ENCODE assay signal across 8 cellular contexts in the genomic region with DNA sequence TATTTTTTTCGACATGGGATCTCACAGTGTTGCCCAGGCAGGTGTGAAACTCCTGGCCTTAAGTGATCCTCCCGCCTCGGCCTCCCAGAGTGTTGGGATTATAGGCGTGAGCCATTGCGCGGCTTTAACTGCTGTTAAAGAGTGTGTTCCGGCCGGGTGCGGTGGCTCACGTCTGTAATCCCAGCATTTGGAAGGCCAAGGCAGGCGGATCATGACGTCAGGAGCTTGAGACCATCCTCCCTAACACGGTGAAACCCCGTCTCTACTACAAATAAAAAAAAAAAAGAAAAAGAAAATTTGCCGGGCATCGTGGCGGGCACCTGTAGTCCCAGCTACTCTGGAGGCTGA. TPM values are rescaled to one million over a fixed set of nuclear protein-coding genes. Genes with fewer than 3 reads are reported as not detected.
DNase-seq lines count a peak whose midpoint lies in the region; ATAC-seq and TF ChIP-seq lines count a peak whose summit lies in the region.

No MANE protein-coding gene starts in this region.

- 31 to 43% methylated on average over 17 of the region's 17 CpGs for WGBS in esophagus, 2 donors

- H3K27me3 ChIP-seq in OCI-LY1 (ENCODE audit: insufficient read depth, low read length) (no peaks in the 10 kb centered on the region), esophagus (ENCODE audit: control insufficient read depth in 1 of 2, insufficient read depth in 2 of 2, low read length in 2 of 2) (no peaks in the 10 kb centered on the region), parathyroid adenoma (ENCODE audit: control insufficient read depth, insufficient read depth, low read length) (no peaks in the 10 kb centered on the region)

- no peaks in the 10 kb centered on the region for H4K20me1 ChIP-seq in OCI-LY1 (ENCODE audit: insufficient read depth, low read length)

- ATAC-seq in sciatic nerve (no peak), HG02759 (IDR thresholded peaks at IDR 0.05; ENCODE audit: unreplicated experiment) (no peak)
- ATAC-seq in activated naive CD4-positive, alpha-beta T cell treated with anti-CD3 and anti-CD28 coated beads, Interleukin-2, amount 50 U/mL, for 72 hours = no peak

- peak overlapping the region; percentile 15 for H3K27ac ChIP-seq in OCI-LY1 (ENCODE audit: low read depth, low read length, poor library complexity, severe bottlenecking)
- peak overlapping the region; percentile 95 to 99 for H3K27ac ChIP-seq in esophagus (ENCODE audit: low read depth in 2 of 2, low read length in 1 of 2)
- H3K27ac ChIP-seq in parathyroid adenoma = no peak overlapping the region

- intact Hi-C loops in sciatic nerve (cut with DNase I) = no loop called here

- TF ChIP-seq CTCF in OCI-LY1 (IDR thresholded peaks at IDR 0.05; ENCODE audit: low read length) (no peak), parathyroid adenoma (IDR thresholded peaks at IDR 0.05) (no peak)

- peak overlapping the region in 1 of 2 donors; percentile 100 for H3K27ac Mint-ChIP-seq in activated naive CD4-positive, alpha-beta T cell treated with anti-CD3 and anti-CD28 coated beads, Interleukin-2, amount 50 U/mL, for 72 hours

- no peak overlapping the region for H2AFZ ChIP-seq in OCI-LY1 (ENCODE audit: low read length)
- H2AFZ ChIP-seq in parathyroid adenoma = no peak overlapping the region

- H3K79me2 ChIP-seq in OCI-LY1 (ENCODE audit: insufficient read depth, low read length) (peaks cover 11% of the 10 kb centered on the region; the same call in 1 of the 2 replicates), parathyroid adenoma (peaks cover 24% of the 10 kb centered on the region)

- no peaks in the 10 kb centered on the region for H3F3A ChIP-seq in OCI-LY1 (ENCODE audit: insufficient read depth, low read length)

- H3K9ac ChIP-seq in OCI-LY1 (ENCODE audit: low read length) (peak overlapping the region; percentile 77), parathyroid adenoma (no peak overlapping the region)

- peak; percentile 54 for DNase-seq in ELF-1 (ENCODE audit: low read depth, low spot score)
- no peak for DNase-seq in sciatic nerve (ENCODE audit: low spot score)
- DNase-seq in iPS-NIHi7 (ENCODE audit: extremely low spot score) = no peak
- no peak for DNase-seq in activated naive CD4-positive, alpha-beta T cell treated with anti-CD3 and anti-CD28 coated beads, Interleukin-2, amount 50 U/mL, for 72 hours (ENCODE audit: low spot score in 2 of 2)

- peaks cover 63% of the 10 kb centered on the region for H3K4me1 ChIP-seq in OCI-LY1 (ENCODE audit: insufficient read depth, low read length, severe bottlenecking)
- peaks cover 0 to 4% of the 10 kb centered on the region in 2 donors for H3K4me1 ChIP-seq in esophagus (ENCODE audit: control insufficient read depth in 2 of 2, insufficient read depth in 2 of 2, low read length in 1 of 2)
- H3K4me1 ChIP-seq in parathyroid adenoma = no peaks in the 10 kb centered on the region

- no peaks in the 10 kb centered on the region for H3K9me2 ChIP-seq in OCI-LY1 (ENCODE audit: low read depth, low read length)

- H3K4me2 ChIP-seq in OCI-LY1 (ENCODE audit: low read length) (peak overlapping the region; percentile 78), parathyroid adenoma (ENCODE audit: low read length) (peak overlapping the region; percentile 80)

- H3K36me3 Mint-ChIP-seq in activated naive CD4-positive, alpha-beta T cell treated with anti-CD3 and anti-CD28 coated beads, Interleukin-2, amount 50 U/mL, for 72 hours = peaks cover 7 to 14% of the 10 kb centered on the region in 2 donors

- H3K9me3 ChIP-seq in OCI-LY1 (ENCODE audit: low read length) (no peaks in the 10 kb centered on the region), esophagus (ENCODE audit: control insufficient read depth in 2 of 2, insufficient read depth in 1 of 2, low read depth in 1 of 2, low read length in 1 of 2) (no peaks in the 10 kb centered on the region), parathyroid adenoma (ENCODE audit: control insufficient read depth, low read length) (no peaks in the 10 kb centered on the region)

- H3K9me3 Mint-ChIP-seq in activated naive CD4-positive, alpha-beta T cell treated with anti-CD3 and anti-CD28 coated beads, Interleukin-2, amount 50 U/mL, for 72 hours = no peaks in the 10 kb centered on the region

- H3K36me3 ChIP-seq in OCI-LY1 (ENCODE audit: insufficient read depth, low read length) (no peaks in the 10 kb centered on the region; the same call in 1 of the 2 replicates), esophagus (ENCODE audit: control insufficient read depth in 2 of 2, insufficient read depth in 2 of 2, low read length in 1 of 2) (no peaks in the 10 kb centered on the region), parathyroid adenoma (ENCODE audit: control insufficient read depth, insufficient read depth, low read length) (no peaks in the 10 kb centered on the region)

- H3K4me3 ChIP-seq in OCI-LY1 (ENCODE audit: low read depth, low read length, poor library complexity, severe bottlenecking) (peak overlapping the region; percentile 73), esophagus (ENCODE audit: low read depth in 1 of 2, low read length in 2 of 2) (peak overlapping the region; percentile 65 to 99), parathyroid adenoma (ENCODE audit: low read depth, low read length) (peak overlapping the region; percentile 85)

RNA-seq across cellular contexts. Expression of gene RABGEF1, which starts 1.1 kb away (rescaled TPM):
- 10 to 100 TPM; 18.5 to 21.3 TPM for polyA plus RNA-seq in esophagus
- 38.6 TPM for total RNA-seq in sciatic nerve
- 10 to 100 TPM; 21.5 to 23.0 TPM for total RNA-seq in activated naive CD4-positive, alpha-beta T cell treated with anti-CD3 and anti-CD28 coated beads, Interleukin-2, amount 50 U/mL, for 72 hours
